19 cellular contexts compared by ENCODE assay signal in genomic region chr12:31310488-31310887, GRCh38. TPM values are rescaled to one million over a fixed set of nuclear protein-coding genes. Genes with fewer than 3 reads are reported as not detected.
DNase-seq lines count a peak whose midpoint lies in the region; ATAC-seq and TF ChIP-seq lines count a peak whose summit lies in the region.
"Had no signal": no experiment of that assay in that cellular context is flagged by ENCODE, and none has a peak within 500 bp of the region (broad histone marks: within the 10 kb centered on the region; RNA-seq: fewer than 3 reads in every experiment).

No MANE protein-coding gene starts in this region.

- no peaks in the 10 kb centered on the region for H3K9me3 ChIP-seq in Caco-2
- peaks cover 23% of the 10 kb centered on the region for H3K9me3 ChIP-seq in endodermal cell (ENCODE audit: control insufficient read depth, low read length)
- H3K9me3 ChIP-seq in trophoblast cell (ENCODE audit: insufficient read depth, low read depth, low read length), result no peaks in the 10 kb centered on the region
- no peaks in the 10 kb centered on the region for H3K9me3 ChIP-seq in vagina
- H3K9me3 ChIP-seq: BE2C had no signal

- no peaks in the 10 kb centered on the region for H3K9me2 ChIP-seq in GM23338 (ENCODE audit: insufficient read depth)

- no TSS peak for BruUV-seq in Caco-2 (replicated peaks; lab: Mats Ljungman, UMichigan)

- H3K4me2 ChIP-seq in GM23338 (no peak overlapping the region), trophoblast cell (ENCODE audit: low read length) (no peak overlapping the region)

- peaks cover 44% of the 10 kb centered on the region for H3K4me1 Mint-ChIP-seq in Caco-2 (ENCODE audit: low read depth, unreplicated experiment)
- H3K4me1 Mint-ChIP-seq in GM23338, result peaks cover 79% of the 10 kb centered on the region
- peaks cover 62% of the 10 kb centered on the region for H3K4me1 Mint-ChIP-seq in endodermal cell

- no peak overlapping the region for H2BK5ac ChIP-seq in trophoblast cell (ENCODE audit: low read depth, low read length, poor library complexity)

- H3K9me3 Mint-ChIP-seq in Caco-2 (ENCODE audit: unreplicated experiment) (no peaks in the 10 kb centered on the region), GM23338 (no peaks in the 10 kb centered on the region; the same call in 2 of the 3 replicates), endodermal cell (no peaks in the 10 kb centered on the region)
- H3K9me3 Mint-ChIP-seq: CD8-positive, alpha-beta memory T cell; HFFc6 had no signal

- H3K27ac ChIP-seq in GM23338 (ENCODE audit: low read depth) (peak overlapping the region; percentile 50; the same call in 1 of the 2 replicates), endodermal cell (ENCODE audit: low read depth, low read length) (no peak overlapping the region), trophoblast cell (ENCODE audit: low read depth, low read length) (no peak overlapping the region), vagina (no peak overlapping the region)
- H3K27ac ChIP-seq: GM23248 had no signal

- no peak overlapping the region for H3K18ac ChIP-seq in trophoblast cell (ENCODE audit: low read length)

- no peak overlapping the region for H3K14ac ChIP-seq in trophoblast cell (ENCODE audit: low read length)

- CTCF ChIA-PET in Caco-2 (lab: Charles Lee), result no interaction called here

- H3K4me1 ChIP-seq in Caco-2 (peaks cover 17% of the 10 kb centered on the region), GM23338 (ENCODE audit: insufficient read depth) (peaks cover 71% of the 10 kb centered on the region), endodermal cell (ENCODE audit: control insufficient read depth, insufficient read depth, low read length) (peaks cover 14% of the 10 kb centered on the region), trophoblast cell (ENCODE audit: control insufficient read depth in 1 of 2, insufficient read depth in 2 of 2, low read length in 2 of 2) (peaks cover 9 to 14% of the 10 kb centered on the region in 2 experiments), vagina (peaks cover 15% of the 10 kb centered on the region)
- H3K4me1 ChIP-seq: BE2C had no signal

- H3K4me3 ChIP-seq in Caco-2 (ENCODE audit: low read depth, low read length) (no peak overlapping the region), GM23338 (peak overlapping the region; percentile 22; the same call in 1 of the 2 replicates), endodermal cell (ENCODE audit: low read length) (peak overlapping the region; percentile 17), trophoblast cell (ENCODE audit: low read depth, low read length) (no peak overlapping the region), vagina (no peak overlapping the region)
- H3K4me3 ChIP-seq: GM23248 had no signal

- no peak overlapping the region for H4K12ac ChIP-seq in trophoblast cell (ENCODE audit: low read depth, low read length)

- ATAC-seq in GM23338 (no peak), GM18870 (IDR thresholded peaks at IDR 0.05; ENCODE audit: unreplicated experiment) (no peak)
- ATAC-seq: HCT116, HepG2 had no signal

- no peak overlapping the region for H2BK120ac ChIP-seq in trophoblast cell (ENCODE audit: insufficient read depth, low read length, poor library complexity)

- no peak overlapping the region for H4K91ac ChIP-seq in trophoblast cell (ENCODE audit: low read depth, low read length)

- peak overlapping the region; percentile 42 for H3K27ac Mint-ChIP-seq in Caco-2 (ENCODE audit: unreplicated experiment)
- no peak overlapping the region for H3K27ac Mint-ChIP-seq in GM23338
- H3K27ac Mint-ChIP-seq in endodermal cell, result peak overlapping the region; percentile 62
- H3K27ac Mint-ChIP-seq: CD4-positive, CD25-positive, alpha-beta regulatory T cell; CD8-positive, alpha-beta memory T cell; HFFc6 had no signal

- H3K27me3 Mint-ChIP-seq in Caco-2 (ENCODE audit: insufficient read depth, unreplicated experiment) (no peaks in the 10 kb centered on the region), GM23338 (ENCODE audit: insufficient read depth, low read depth, poor library complexity) (peaks cover 15% of the 10 kb centered on the region), endodermal cell (ENCODE audit: insufficient read depth) (no peaks in the 10 kb centered on the region)
- H3K27me3 Mint-ChIP-seq: CD4-positive, CD25-positive, alpha-beta regulatory T cell; IgD-negative memory B cell had no signal

- H3K4me3 Mint-ChIP-seq in Caco-2 (ENCODE audit: unreplicated experiment), result no peak overlapping the region
- H3K4me3 Mint-ChIP-seq in GM23338, result no peak overlapping the region
- no peak overlapping the region for H3K4me3 Mint-ChIP-seq in endodermal cell
- H3K4me3 Mint-ChIP-seq: CD8-positive, alpha-beta memory T cell; HFFc6 had no signal

- no peak overlapping the region for H4K8ac ChIP-seq in trophoblast cell (ENCODE audit: low read depth, low read length)

- H3K4ac ChIP-seq in trophoblast cell (ENCODE audit: low read depth, low read length), result peak overlapping the region; percentile 98

- POLR2A ChIA-PET in Caco-2 (lab: Charles Lee), result no interaction called here

- H3K79me2 ChIP-seq in GM23338 (replicated peaks; ENCODE audit: insufficient read depth) (peaks cover 100% of the 10 kb centered on the region), trophoblast cell (ENCODE audit: control insufficient read depth, insufficient read depth, low read length, poor library complexity) (peaks cover 22% of the 10 kb centered on the region)

- H3F3A ChIP-seq in GM23338 (replicated peaks; ENCODE audit: low read depth), result peaks cover 8% of the 10 kb centered on the region; the same call in 1 of the 2 replicates

- H3K27me3 ChIP-seq in Caco-2 (replicated peaks; ENCODE audit: control insufficient read depth, insufficient read depth, low read length), result no peaks in the 10 kb centered on the region
- no peaks in the 10 kb centered on the region for H3K27me3 ChIP-seq in GM23338 (ENCODE audit: insufficient read depth)
- H3K27me3 ChIP-seq in endodermal cell (ENCODE audit: control insufficient read depth, insufficient read depth, low read length, poor library complexity, severe bottlenecking), result no peaks in the 10 kb centered on the region
- H3K27me3 ChIP-seq in trophoblast cell (ENCODE audit: insufficient read depth, low read length), result no peaks in the 10 kb centered on the region
- H3K27me3 ChIP-seq in vagina, result no peaks in the 10 kb centered on the region
- H3K27me3 ChIP-seq: BE2C had no signal

- H3K79me1 ChIP-seq in trophoblast cell (ENCODE audit: low read length), result peaks cover 4% of the 10 kb centered on the region

- no peak for TF ChIP-seq POLR2A in vagina (IDR thresholded peaks at IDR 0.05)

- no peak overlapping the region for H2BK12ac ChIP-seq in trophoblast cell (ENCODE audit: low read length)

- intact Hi-C loops in Caco-2 (cut with micrococcal nuclease; ENCODE audit: unreplicated experiment) (no loop called here), vagina (cut with DNase I) (no loop called here)

- H3K9ac ChIP-seq in endodermal cell (ENCODE audit: extremely low read depth, low read length, poor library complexity, severe bottlenecking) (no peak overlapping the region), trophoblast cell (ENCODE audit: low read length) (no peak overlapping the region)
- H3K9ac ChIP-seq: GM23248 had no signal

- TF ChIP-seq CTCF in Caco-2 (IDR thresholded peaks at IDR 0.05; ENCODE audit: insufficient read depth in 1 of 2, low read depth in 1 of 2, low read length in 1 of 2, severe bottlenecking in 1 of 2, unreplicated experiment in 1 of 2), result no peak
- TF ChIP-seq CTCF in GM23338 (conservative IDR thresholded peaks at IDR 0.05; ENCODE audit: low read depth in 2 of 2), result no peak
- no peak for TF ChIP-seq CTCF in endodermal cell (conservative IDR thresholded peaks at IDR 0.05)
- no peak for TF ChIP-seq CTCF in vagina (IDR thresholded peaks at IDR 0.05)

- H3K36me3 Mint-ChIP-seq in Caco-2 (ENCODE audit: insufficient read depth, unreplicated experiment), result peaks cover 96% of the 10 kb centered on the region
- peaks cover 62% of the 10 kb centered on the region for H3K36me3 Mint-ChIP-seq in GM23338 (ENCODE audit: low read depth)
- peaks cover 73% of the 10 kb centered on the region for H3K36me3 Mint-ChIP-seq in endodermal cell (ENCODE audit: low read depth)

- no peak overlapping the region for H2AK5ac ChIP-seq in trophoblast cell (ENCODE audit: low read length)

- no peak overlapping the region for H2AFZ ChIP-seq in GM23338
- H2AFZ ChIP-seq in trophoblast cell (ENCODE audit: insufficient read depth, low read length, poor library complexity), result no peak overlapping the region
- H2AFZ ChIP-seq: GM23248 had no signal

- no peak for DNase-seq in Caco-2
- no peak for DNase-seq in GM23338 (ENCODE audit: low spot score)
- DNase-seq in endodermal cell, result no peak
- peak in 1 of 2 donors; percentile 47 for DNase-seq in trophoblast cell
- DNase-seq in vagina (ENCODE audit: extremely low spot score in 2 of 2), result no peak
- no peak for DNase-seq in occipital lobe (lab: John Stamatoyannopoulos, UW)
- DNase-seq: ACHN; BE2C; C1 segment of cervical spinal cord; CD4-positive, CD25-positive, alpha-beta regulatory T cell; CD8-positive, alpha-beta memory T cell; COR-L47; GM23248; H7; HFFc6 had no signal

- WGBS in endodermal cell (ENCODE audit: insufficient coverage in 1 of 2, insufficient read length in 1 of 2), 2 experiments, result 97 to 100% methylated on average over 2 of the region's 2 CpGs
- no CpG with 5 or more reads among the region's 2 CpGs for WGBS in trophoblast cell (ENCODE audit: extremely low coverage, insufficient coverage, insufficient read length)

- peaks cover 97% of the 10 kb centered on the region for H4K20me1 ChIP-seq in GM23338 (replicated peaks; ENCODE audit: insufficient read depth)

- H3K23ac ChIP-seq in trophoblast cell (ENCODE audit: low read length), result no peak overlapping the region

- H3K36me3 ChIP-seq in Caco-2 (ENCODE audit: control insufficient read depth, insufficient read depth, low read length) (no peaks in the 10 kb centered on the region), GM23338 (ENCODE audit: insufficient read depth) (no peaks in the 10 kb centered on the region), endodermal cell (ENCODE audit: control insufficient read depth, insufficient read depth, low read length) (peaks cover 66% of the 10 kb centered on the region), trophoblast cell (ENCODE audit: control insufficient read depth in 1 of 2, insufficient read depth in 2 of 2, low read length in 2 of 2) (peaks cover 4% of the 10 kb centered on the region in 2 experiments), vagina (no peaks in the 10 kb centered on the region)

RNA-seq across cellular contexts. Expression of gene SINHCAF, which starts 15.5 kb away (rescaled TPM):
- total RNA-seq in Caco-2 (2022) (286 and 319 TPM in 2 replicates), endodermal cell (100 to 1,000 TPM; 323 to 779 TPM), vagina (60.4 TPM), occipital lobe (19.3 TPM)
- total RNA-seq in GM23338 (2014; rRNA removed; shearing (Covaris generic)), result 569 and 581 TPM in 2 replicates
- 651 and 686 TPM in 2 replicates for polyA plus RNA-seq in GM23338 (2016; fragmentation: Nextera tagmentation; extraction: Ambion mirVana)
- polyA plus RNA-seq in endodermal cell (2013, experiment 1 of 2), result 193 TPM
- polyA plus RNA-seq in endodermal cell (2013, experiment 2 of 2), result 173 TPM
- polyA plus RNA-seq in trophoblast cell (2013), result 103 and 108 TPM in 2 replicates

Comparison
In these comparisons a context has a peak if more than half of its experiments do, and no peak if none do; other contexts are left out.
1. H3K4me3 ChIP-seq: peak in GM23338 (single experiment) and endodermal cell (single experiment); none in Caco-2 (single experiment), trophoblast cell (single experiment) and vagina (0 of 2).